1 cellular context compared by ENCODE assay signal in the genomic region with DNA sequence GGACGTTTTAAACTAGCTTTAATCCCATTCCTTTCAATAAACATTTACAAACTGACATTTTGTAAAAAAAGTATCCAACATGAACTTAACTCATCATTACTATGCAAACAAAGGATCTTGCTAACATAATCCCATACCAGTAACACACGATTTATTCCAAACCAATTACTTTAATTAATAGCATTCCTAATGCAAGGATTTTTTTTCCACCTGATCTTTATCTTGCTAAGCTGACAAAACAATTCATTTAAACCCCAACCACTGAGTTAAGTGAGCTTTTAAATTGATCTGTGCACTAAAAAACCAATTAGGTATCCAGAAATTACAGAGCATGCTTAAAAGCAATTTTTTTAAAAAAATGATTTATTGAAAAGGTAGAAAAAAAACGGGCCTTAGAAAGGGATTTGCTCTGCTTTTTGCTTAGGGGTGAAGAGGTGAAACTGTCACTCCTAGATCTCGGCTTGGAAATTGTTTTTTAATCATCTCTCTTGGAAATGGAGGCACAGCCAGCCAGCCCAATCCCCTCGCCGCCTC.
TF ChIP-seq lines count a peak whose summit lies in the region.

No MANE protein-coding gene starts in this region.

TF ChIP-seq in GM23338, 12 proteins besides CTCF, POLR2A, EP300 and RAD21 (continued from another document):
- TF ChIP-seq, protein P1, sequence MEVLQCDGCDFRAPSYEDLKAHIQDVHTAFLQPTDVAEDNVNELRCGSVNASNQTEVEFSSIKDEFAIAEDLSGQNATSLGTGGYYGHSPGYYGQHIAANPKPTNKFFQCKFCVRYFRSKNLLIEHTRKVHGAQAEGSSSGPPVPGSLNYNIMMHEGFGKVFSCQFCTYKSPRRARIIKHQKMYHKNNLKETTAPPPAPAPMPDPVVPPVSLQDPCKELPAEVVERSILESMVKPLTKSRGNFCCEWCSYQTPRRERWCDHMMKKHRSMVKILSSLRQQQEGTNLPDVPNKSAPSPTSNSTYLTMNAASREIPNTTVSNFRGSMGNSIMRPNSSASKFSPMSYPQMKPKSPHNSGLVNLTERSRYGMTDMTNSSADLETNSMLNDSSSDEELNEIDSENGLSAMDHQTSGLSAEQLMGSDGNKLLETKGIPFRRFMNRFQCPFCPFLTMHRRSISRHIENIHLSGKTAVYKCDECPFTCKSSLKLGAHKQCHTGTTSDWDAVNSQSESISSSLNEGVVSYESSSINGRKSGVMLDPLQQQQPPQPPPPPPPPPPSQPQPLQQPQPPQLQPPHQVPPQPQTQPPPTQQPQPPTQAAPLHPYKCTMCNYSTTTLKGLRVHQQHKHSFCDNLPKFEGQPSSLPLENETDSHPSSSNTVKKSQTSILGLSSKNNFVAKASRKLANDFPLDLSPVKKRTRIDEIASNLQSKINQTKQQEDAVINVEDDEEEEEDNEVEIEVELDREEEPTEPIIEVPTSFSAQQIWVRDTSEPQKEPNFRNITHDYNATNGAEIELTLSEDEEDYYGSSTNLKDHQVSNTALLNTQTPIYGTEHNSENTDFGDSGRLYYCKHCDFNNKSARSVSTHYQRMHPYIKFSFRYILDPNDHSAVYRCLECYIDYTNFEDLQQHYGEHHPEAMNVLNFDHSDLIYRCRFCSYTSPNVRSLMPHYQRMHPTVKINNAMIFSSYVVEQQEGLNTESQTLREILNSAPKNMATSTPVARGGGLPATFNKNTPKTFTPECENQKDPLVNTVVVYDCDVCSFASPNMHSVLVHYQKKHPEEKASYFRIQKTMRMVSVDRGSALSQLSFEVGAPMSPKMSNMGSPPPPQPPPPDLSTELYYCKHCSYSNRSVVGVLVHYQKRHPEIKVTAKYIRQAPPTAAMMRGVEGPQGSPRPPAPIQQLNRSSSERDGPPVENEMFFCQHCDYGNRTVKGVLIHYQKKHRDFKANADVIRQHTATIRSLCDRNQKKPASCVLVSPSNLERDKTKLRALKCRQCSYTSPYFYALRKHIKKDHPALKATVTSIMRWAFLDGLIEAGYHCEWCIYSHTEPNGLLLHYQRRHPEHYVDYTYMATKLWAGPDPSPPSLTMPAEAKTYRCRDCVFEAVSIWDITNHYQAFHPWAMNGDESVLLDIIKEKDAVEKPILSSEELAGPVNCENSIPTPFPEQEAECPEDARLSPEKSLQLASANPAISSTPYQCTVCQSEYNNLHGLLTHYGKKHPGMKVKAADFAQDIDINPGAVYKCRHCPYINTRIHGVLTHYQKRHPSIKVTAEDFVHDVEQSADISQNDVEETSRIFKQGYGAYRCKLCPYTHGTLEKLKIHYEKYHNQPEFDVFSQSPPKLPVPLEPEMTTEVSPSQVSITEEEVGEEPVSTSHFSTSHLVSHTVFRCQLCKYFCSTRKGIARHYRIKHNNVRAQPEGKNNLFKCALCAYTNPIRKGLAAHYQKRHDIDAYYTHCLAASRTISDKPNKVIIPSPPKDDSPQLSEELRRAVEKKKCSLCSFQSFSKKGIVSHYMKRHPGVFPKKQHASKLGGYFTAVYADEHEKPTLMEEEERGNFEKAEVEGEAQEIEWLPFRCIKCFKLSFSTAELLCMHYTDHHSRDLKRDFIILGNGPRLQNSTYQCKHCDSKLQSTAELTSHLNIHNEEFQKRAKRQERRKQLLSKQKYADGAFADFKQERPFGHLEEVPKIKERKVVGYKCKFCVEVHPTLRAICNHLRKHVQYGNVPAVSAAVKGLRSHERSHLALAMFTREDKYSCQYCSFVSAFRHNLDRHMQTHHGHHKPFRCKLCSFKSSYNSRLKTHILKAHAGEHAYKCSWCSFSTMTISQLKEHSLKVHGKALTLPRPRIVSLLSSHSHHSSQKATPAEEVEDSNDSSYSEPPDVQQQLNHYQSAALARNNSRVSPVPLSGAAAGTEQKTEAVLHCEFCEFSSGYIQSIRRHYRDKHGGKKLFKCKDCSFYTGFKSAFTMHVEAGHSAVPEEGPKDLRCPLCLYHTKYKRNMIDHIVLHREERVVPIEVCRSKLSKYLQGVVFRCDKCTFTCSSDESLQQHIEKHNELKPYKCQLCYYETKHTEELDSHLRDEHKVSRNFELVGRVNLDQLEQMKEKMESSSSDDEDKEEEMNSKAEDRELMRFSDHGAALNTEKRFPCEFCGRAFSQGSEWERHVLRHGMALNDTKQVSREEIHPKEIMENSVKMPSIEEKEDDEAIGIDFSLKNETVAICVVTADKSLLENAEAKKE (CRISPR knock-in tag; IDR thresholded peaks at IDR 0.05) = no peak
- TF ChIP-seq CREB1 (CRISPR knock-in tag; IDR thresholded peaks at IDR 0.05; ENCODE audit: low read depth) = no peak
